Comparison of ENCODE assay signal across 8 cellular contexts in genomic region chr7:23530355-23530754, GRCh38. TPM values are rescaled to one million over a fixed set of nuclear protein-coding genes. Genes with fewer than 3 reads are reported as not detected.
DNase-seq lines count a peak whose midpoint lies in the region; ATAC-seq and TF ChIP-seq lines count a peak whose summit lies in the region.

No MANE protein-coding gene starts in this region.

- H3K9me3 Mint-ChIP-seq in GM23338: no peaks in the 10 kb centered on the region
- no peaks in the 10 kb centered on the region for H3K9me3 Mint-ChIP-seq in activated CD4-positive, alpha-beta memory T cell treated with anti-CD3 and anti-CD28 coated beads, Interleukin-2, amount 10 ng/mL, durations not matched to agents 7 days and 5 days

- no peaks in the 10 kb centered on the region for H3K36me3 ChIP-seq in GM23338 (ENCODE audit: insufficient read depth)

- H3K27me3 ChIP-seq in GM23338 (ENCODE audit: insufficient read depth): no peaks in the 10 kb centered on the region

- peak; percentile 9 for DNase-seq in NCI-H1092 (lab: John Stamatoyannopoulos, UW)
- no peak for DNase-seq in NCI-H1092 treated with DMSO at 0.1 percent for 48 hours (lab: John Stamatoyannopoulos, UW)
- DNase-seq in GM23338 (ENCODE audit: low spot score): peak; percentile 71
- peak; percentile 5 for DNase-seq in NCI-H2107 (lab: John Stamatoyannopoulos, UW)
- peak; percentile 47 for DNase-seq in activated CD4-positive, alpha-beta memory T cell treated with anti-CD3 and anti-CD28 coated beads, Interleukin-2, amount 10 ng/mL, durations not matched to agents 7 days and 5 days
- peak; percentile 44 for DNase-seq in fibroblast of villous mesenchyme (ENCODE audit: low read depth)
- DNase-seq in pons (ENCODE audit: low spot score): peak; percentile 53

- CTCF ChIA-PET in activated CD4-positive, alpha-beta memory T cell treated with anti-CD3 and anti-CD28 coated beads, Interleukin-2, amount 10 ng/mL, durations not matched to agents 7 days and 5 days (lab: Charles Lee): interaction anchor here (0.8 to 2.1 kb wide), 8 partner anchors 9 to 259 kb away, joined by 3 to 8 read pairs (median 5); no protein-coding TSS in a partner anchor

- peak overlapping the region; percentile 99 for H3K27ac ChIP-seq in GM23338 (ENCODE audit: low read depth)

- peak overlapping the region; percentile 77 for H3K4me2 ChIP-seq in GM23338

- H3K4me1 ChIP-seq in GM23338 (ENCODE audit: insufficient read depth): peaks cover 53% of the 10 kb centered on the region

- H3K36me3 Mint-ChIP-seq in GM23338 (ENCODE audit: low read depth): peaks cover 33% of the 10 kb centered on the region
- H3K36me3 Mint-ChIP-seq in activated CD4-positive, alpha-beta memory T cell treated with anti-CD3 and anti-CD28 coated beads, Interleukin-2, amount 10 ng/mL, durations not matched to agents 7 days and 5 days (ENCODE audit: low read depth): peaks cover 40% of the 10 kb centered on the region

- peak overlapping the region; percentile 100 for H3K27ac Mint-ChIP-seq in GM23338
- peak overlapping the region; percentile 99 for H3K27ac Mint-ChIP-seq in activated CD4-positive, alpha-beta memory T cell treated with anti-CD3 and anti-CD28 coated beads, Interleukin-2, amount 10 ng/mL, durations not matched to agents 7 days and 5 days

- H3K4me1 Mint-ChIP-seq in GM23338: peaks cover 52% of the 10 kb centered on the region
- peaks cover 51% of the 10 kb centered on the region for H3K4me1 Mint-ChIP-seq in activated CD4-positive, alpha-beta memory T cell treated with anti-CD3 and anti-CD28 coated beads, Interleukin-2, amount 10 ng/mL, durations not matched to agents 7 days and 5 days

- H3K4me3 ChIP-seq in GM23338 (peak overlapping the region; percentile 67), fibroblast of villous mesenchyme (ENCODE audit: low read depth, low read length) (peak overlapping the region; percentile 100)

- POLR2A ChIA-PET in activated CD4-positive, alpha-beta memory T cell treated with anti-CD3 and anti-CD28 coated beads, Interleukin-2, amount 10 ng/mL, durations not matched to agents 7 days and 5 days (lab: Charles Lee): interaction anchor here (0.8 to 3.2 kb wide), 12 partner anchors 10 to 424 kb away, joined by 3 to 32 read pairs (median 5); partner anchors contain the start of genes CCDC126, KLHL7, MALSU1 and NUP42

- H3K9me2 ChIP-seq in GM23338 (ENCODE audit: insufficient read depth): no peaks in the 10 kb centered on the region

- ATAC-seq in GM23338: peak; percentile 6; the same call in 2 of the 3 replicates
- no peak for ATAC-seq in esophagus mucosa

- H2AFZ ChIP-seq in GM23338: no peak overlapping the region

- no peaks in the 10 kb centered on the region for H3F3A ChIP-seq in GM23338 (replicated peaks; ENCODE audit: low read depth)

- H3K27me3 Mint-ChIP-seq in GM23338 (ENCODE audit: insufficient read depth, low read depth, poor library complexity): peaks cover 23% of the 10 kb centered on the region
- H3K27me3 Mint-ChIP-seq in activated CD4-positive, alpha-beta memory T cell treated with anti-CD3 and anti-CD28 coated beads, Interleukin-2, amount 10 ng/mL, durations not matched to agents 7 days and 5 days: no peaks in the 10 kb centered on the region

- TF ChIP-seq CTCF in GM23338 (conservative IDR thresholded peaks at IDR 0.05; ENCODE audit: low read depth in 2 of 2) (0 out of 4 replicates have a peak, but pooled peaks of 1 of the 2 experiments have one; percentile 8), fibroblast of villous mesenchyme (IDR thresholded peaks at IDR 0.05; ENCODE audit: insufficient read depth, low read depth, low read length) (peak; percentile 16)

- H3K79me2 ChIP-seq in GM23338 (replicated peaks; ENCODE audit: insufficient read depth): peaks cover 65% of the 10 kb centered on the region

- peaks cover 56% of the 10 kb centered on the region for H4K20me1 ChIP-seq in GM23338 (replicated peaks; ENCODE audit: insufficient read depth)

- peak overlapping the region; percentile 100 for H3K4me3 Mint-ChIP-seq in GM23338
- peak overlapping the region; percentile 99 for H3K4me3 Mint-ChIP-seq in activated CD4-positive, alpha-beta memory T cell treated with anti-CD3 and anti-CD28 coated beads, Interleukin-2, amount 10 ng/mL, durations not matched to agents 7 days and 5 days

TF ChIP-seq in GM23338, 12 proteins besides CTCF, POLR2A, EP300 and RAD21 (continues in another document):
- no peak for TF ChIP-seq REST (IDR thresholded peaks at IDR 0.05; ENCODE audit: unreplicated experiment)
- no peak for TF ChIP-seq ZNF114 (CRISPR knock-in tag; IDR thresholded peaks at IDR 0.05)
- TF ChIP-seq JUNB (IDR thresholded peaks at IDR 0.05; ENCODE audit: unreplicated experiment): no peak
- no peak for TF ChIP-seq NANOG (IDR thresholded peaks at IDR 0.05; ENCODE audit: borderline replicate concordance)
- no peak for TF ChIP-seq ZNF331 (CRISPR knock-in tag; IDR thresholded peaks at IDR 0.05; ENCODE audit: low read depth)
- TF ChIP-seq EZH2 (IDR thresholded peaks at IDR 0.05; ENCODE audit: low read depth, unreplicated experiment): no peak
- TF ChIP-seq CREB1 (CRISPR knock-in tag; IDR thresholded peaks at IDR 0.05; ENCODE audit: low read depth): no peak
- TF ChIP-seq ETS1 (IDR thresholded peaks at IDR 0.05): no peak
- TF ChIP-seq EZH2phosphoT487 (IDR thresholded peaks at IDR 0.05; ENCODE audit: unreplicated experiment): no peak

RNA-seq across cellular contexts. Expression of gene TRA2A, which starts 1.4 kb away (rescaled TPM):
- 82.6 and 118 TPM in 2 replicates for total RNA-seq in GM23338 (2014; rRNA removed; shearing (Covaris generic))
- 271 and 274 TPM in 2 replicates for polyA plus RNA-seq in GM23338 (2016; fragmentation: Nextera tagmentation; extraction: Ambion mirVana)
- total RNA-seq in activated CD4-positive, alpha-beta memory T cell treated with anti-CD3 and anti-CD28 coated beads, Interleukin-2, amount 10 ng/mL, durations not matched to agents 7 days and 5 days: 100 to 1,000 TPM in 1 of 2 experiments, 10 to 100 TPM in 1; 98.1 to 104 TPM
- 21.3 and 45.8 TPM in 2 replicates for total RNA-seq in fibroblast of villous mesenchyme
- total RNA-seq in esophagus mucosa: 74.9 TPM
